Comparison of ENCODE assay signal across 7 cellular contexts in the genomic region with DNA sequence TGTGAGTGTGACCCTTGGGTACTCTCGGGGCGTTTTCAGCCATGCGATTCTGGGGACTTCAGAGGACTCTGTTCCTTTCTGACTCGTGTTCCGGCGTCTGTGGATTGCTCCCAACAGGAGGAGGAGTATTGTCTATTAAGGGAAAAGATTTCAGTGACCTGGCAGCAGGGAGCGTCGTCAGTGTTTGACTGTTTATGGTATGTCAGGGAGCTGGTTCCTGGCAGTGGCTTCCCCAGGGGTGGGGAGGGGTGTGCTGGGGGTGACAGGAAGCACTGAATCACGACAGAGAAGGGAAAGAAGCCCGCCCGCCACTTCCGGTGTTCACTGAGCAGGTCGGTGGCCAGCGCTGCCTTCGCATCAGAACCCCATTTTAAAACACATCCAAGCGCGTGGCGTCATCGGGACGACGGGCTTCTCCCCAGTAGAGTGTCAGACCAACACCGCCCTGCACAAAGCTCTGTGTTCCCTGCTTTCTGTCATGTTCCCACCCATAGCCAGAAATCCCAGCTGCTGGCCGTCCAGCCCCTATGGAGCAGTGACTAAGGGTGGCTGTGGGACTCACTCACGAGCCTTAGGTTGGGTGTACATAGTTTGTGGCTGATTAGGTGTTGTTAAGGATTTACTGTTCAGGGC. TPM values are rescaled to one million over a fixed set of nuclear protein-coding genes. Genes with fewer than 3 reads are reported as not detected.
DNase-seq lines count a peak whose midpoint lies in the region; ATAC-seq and TF ChIP-seq lines count a peak whose summit lies in the region.

No MANE protein-coding gene starts in this region.

- H3K9ac ChIP-seq in parathyroid adenoma: no peak overlapping the region

- H2AFZ ChIP-seq in parathyroid adenoma: no peak overlapping the region

- H3K4me1 ChIP-seq in esophagus muscularis mucosa (peaks cover 70 to 100% (median 96%) of the 10 kb centered on the region in 4 donors), parathyroid adenoma (no peaks in the 10 kb centered on the region), thymus (ENCODE audit: control insufficient read depth, insufficient read depth, low read length) (no peaks in the 10 kb centered on the region)

- TF ChIP-seq EP300 in esophagus muscularis mucosa (IDR thresholded peaks at IDR 0.05): peak; percentile 93

- H3K36me3 ChIP-seq in esophagus muscularis mucosa (no peaks in the 10 kb centered on the region), parathyroid adenoma (ENCODE audit: control insufficient read depth, insufficient read depth, low read length) (no peaks in the 10 kb centered on the region), thymus (ENCODE audit: control insufficient read depth, insufficient read depth) (no peaks in the 10 kb centered on the region)

- H3K79me2 ChIP-seq in parathyroid adenoma: no peaks in the 10 kb centered on the region

- TF ChIP-seq CTCF in esophagus muscularis mucosa (IDR thresholded peaks at IDR 0.05) (no peak), parathyroid adenoma (IDR thresholded peaks at IDR 0.05) (no peak)

- H3K9me3 ChIP-seq in esophagus muscularis mucosa: no peaks in the 10 kb centered on the region
- no peaks in the 10 kb centered on the region for H3K9me3 ChIP-seq in parathyroid adenoma (ENCODE audit: control insufficient read depth, low read length)
- H3K9me3 ChIP-seq in thymus (ENCODE audit: control insufficient read depth): peaks cover 1% of the 10 kb centered on the region

- H3K4me2 ChIP-seq in parathyroid adenoma (ENCODE audit: low read length): peak overlapping the region; percentile 5

- peak; percentile 8 to 26 for DNase-seq in activated CD8-positive, alpha-beta memory T cell treated with anti-CD3 and anti-CD28 coated beads for 1 hour (ENCODE audit: extremely low read depth in 1 of 2, low read depth in 1 of 2)
- peak; percentile 98 for DNase-seq in esophagus muscularis mucosa (ENCODE audit: extremely low spot score)
- no peak for DNase-seq in iPS-NIHi7 (ENCODE audit: extremely low spot score)

- H3K4me3 ChIP-seq in esophagus muscularis mucosa: peak overlapping the region; percentile 30 to 40 (median 36)
- no peak overlapping the region for H3K4me3 ChIP-seq in parathyroid adenoma (ENCODE audit: low read depth, low read length)
- no peak overlapping the region for H3K4me3 ChIP-seq in thymus (ENCODE audit: low read length)

- ATAC-seq in HG02623 (IDR thresholded peaks at IDR 0.05; ENCODE audit: unreplicated experiment): peak; percentile 65
- no peak for ATAC-seq in HG03139 (IDR thresholded peaks at IDR 0.05; ENCODE audit: unreplicated experiment)

- TF ChIP-seq POLR2A in esophagus muscularis mucosa (IDR thresholded peaks at IDR 0.05; ENCODE audit: low read depth): no peak

- WGBS in esophagus muscularis mucosa: 21% methylated on average over 24 of the region's 24 CpGs
- WGBS in thymus: 10% methylated on average over 24 of the region's 24 CpGs

- H3K27ac ChIP-seq in esophagus muscularis mucosa (replicated peaks in 1 of 4) (peak overlapping the region; percentile 91 to 98 (median 92)), parathyroid adenoma (peak overlapping the region; percentile 82), thymus (ENCODE audit: low read depth) (peak overlapping the region; percentile 1)

- no peaks in the 10 kb centered on the region for H3K27me3 ChIP-seq in esophagus muscularis mucosa
- peaks cover 3% of the 10 kb centered on the region for H3K27me3 ChIP-seq in parathyroid adenoma (ENCODE audit: control insufficient read depth, insufficient read depth, low read length)
- no peaks in the 10 kb centered on the region for H3K27me3 ChIP-seq in thymus (ENCODE audit: control insufficient read depth, insufficient read depth)

- intact Hi-C loops in esophagus muscularis mucosa (cut with DNase I): loop anchor here (5.0 kb wide), 2 partner anchors 34 to 71 kb away; partner anchors contain the start of genes COL4A1 and COL4A2

RNA-seq across cellular contexts. Expression of gene COL4A2, which starts 33.8 kb away (rescaled TPM):
- 100 to 1,000 TPM; 419 to 931 (median 555) TPM for total RNA-seq in esophagus muscularis mucosa
- 63.1 TPM for polyA plus RNA-seq in thymus

RNA-seq across cellular contexts. Expression of gene COL4A1, which starts 34.0 kb away (rescaled TPM):
- total RNA-seq in esophagus muscularis mucosa: 100 to 1,000 TPM; 328 to 578 (median 405) TPM
- polyA plus RNA-seq in thymus: 95.2 TPM

Comparison
In these comparisons a context has a peak if more than half of its experiments do, and no peak if none do; other contexts are left out.
1. H3K27ac ChIP-seq: peak in every context shown above with its lines; median percentile 92 in esophagus muscularis mucosa; 82 in parathyroid adenoma; 1 in thymus.
2. H3K4me3 ChIP-seq: peak in esophagus muscularis mucosa (4 of 4); none in parathyroid adenoma (single experiment) and thymus (single experiment).